In the genomic region with DNA sequence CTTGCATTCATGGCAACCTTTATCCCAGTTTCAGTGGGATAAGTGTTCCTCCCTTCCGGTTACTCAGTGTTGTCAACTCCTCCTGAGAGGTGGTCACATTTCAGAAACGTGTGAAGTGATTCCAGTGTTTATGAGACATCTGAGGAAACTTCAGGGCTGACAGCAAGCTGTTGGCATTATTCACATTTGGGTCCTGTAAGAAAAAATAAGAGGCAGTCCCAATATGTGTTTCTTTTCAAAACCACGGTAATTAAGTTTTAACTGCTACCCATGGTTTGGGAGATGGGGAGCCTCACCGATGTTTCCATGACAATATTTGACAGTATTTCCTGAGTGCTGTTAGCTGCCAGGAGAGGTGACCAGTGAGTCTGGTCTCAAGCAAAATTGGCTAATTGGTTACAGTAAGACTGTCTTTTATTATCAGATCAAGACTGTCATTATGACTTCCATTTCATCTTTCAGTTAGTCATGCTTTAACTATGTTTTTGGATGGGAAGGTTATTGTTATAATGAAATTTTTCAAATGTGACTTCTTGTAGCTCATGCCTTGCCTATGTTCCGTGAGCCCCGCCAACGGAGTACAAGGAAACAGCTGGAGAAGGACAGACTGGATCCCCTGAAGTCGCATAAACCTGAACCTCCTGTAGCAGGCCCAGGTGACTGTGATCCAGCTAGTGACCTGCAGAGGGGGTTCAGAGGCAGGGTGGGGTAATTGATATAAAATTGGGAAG, we compare ENCODE assay signal across 13 cellular contexts.
A peak's percentile ranks its signal among the peaks of the same experiment; 100 is the strongest.
DNase-seq lines count a peak whose midpoint lies in the region; ATAC-seq and TF ChIP-seq lines count a peak whose summit lies in the region.
"Had no signal": no experiment of that assay in that cellular context is flagged by ENCODE, and none has a peak within 500 bp of the region (broad histone marks: within the 10 kb centered on the region; RNA-seq: fewer than 3 reads in every experiment).

No MANE protein-coding gene starts in this region.

- TF ChIP-seq EP300 in stomach (IDR thresholded peaks at IDR 0.05) = no peak

- ATAC-seq in Right ventricle myocardium superior (ENCODE audit: poor library complexity) = no peak
- ATAC-seq: naive thymus-derived CD4-positive, alpha-beta T cell; stimulated activated naive CD8-positive, alpha-beta T cell treated with anti-CD3 and anti-CD28 coated beads, Interleukin-15, amount 100 ng/mL, for 72 hours had no signal

- no peak for TF ChIP-seq POLR2A in stomach (IDR thresholded peaks at IDR 0.05)

- H3K27ac ChIP-seq in stomach = no peak overlapping the region
- H3K27ac ChIP-seq: PC-9 had no signal

- WGBS in stomach, 5 donors = 90 to 95% (median 94%) methylated on average over 8 of the region's 8 CpGs

- peaks cover 9 to 56% (median 40%) of the 10 kb centered on the region in 4 donors for H3K36me3 ChIP-seq in stomach

- H3K4me3 ChIP-seq in AG10803 (ENCODE audit: low read length) = no peak overlapping the region
- no peak overlapping the region for H3K4me3 ChIP-seq in stomach
- H3K4me3 ChIP-seq: PC-9 had no signal

- TF ChIP-seq CTCF in AG10803 (conservative IDR thresholded peaks at IDR 0.05; ENCODE audit: low read length) (peak; percentile 13; the same call in 1 of the 2 replicates), stomach (IDR thresholded peaks at IDR 0.05) (no peak)

- DNase-seq in AG10803 (ENCODE audit: low read depth) = peak; percentile 76
- DNase-seq in HS-5 (ENCODE audit: low read depth) = peak; percentile 94
- DNase-seq in astrocyte of the hippocampus (ENCODE audit: low read depth, low spot score) = peak; percentile 37
- peak; percentile 23 for DNase-seq in kidney tubule cell (ENCODE audit: low spot score)
- no peak for DNase-seq in NCI-H2107 treated with DMSO at 0.1 percent for 48 hours (lab: John Stamatoyannopoulos, UW; ENCODE audit: unreplicated experiment)
- no peak for DNase-seq in T-helper 1 cell
- no peak for DNase-seq in Right ventricle myocardium superior
- no peak for DNase-seq in stomach
- DNase-seq: Calu3; naive thymus-derived CD4-positive, alpha-beta T cell; NCI-H774; PC-9; stimulated activated naive CD8-positive, alpha-beta T cell treated with anti-CD3 and anti-CD28 coated beads, Interleukin-15, amount 100 ng/mL, for 72 hours had no signal

- intact Hi-C loops in Right ventricle myocardium superior (cut with DNase I) (no loop called here), stomach (cut with DNase I; ENCODE audit: low total_unique reads) (no loop called here)

- H3K27me3 ChIP-seq in stomach = no peaks in the 10 kb centered on the region

- no peaks in the 10 kb centered on the region for H3K4me1 ChIP-seq in stomach

- H3K9me3 ChIP-seq in stomach = no peaks in the 10 kb centered on the region

Comparison
In these comparisons a context has a peak if more than half of its experiments do, and no peak if none do; other contexts are left out.
1. DNase-seq: peak in AG10803 (single experiment), HS-5 (single experiment), astrocyte of the hippocampus (single experiment) and kidney tubule cell (single experiment); none in NCI-H2107 treated with DMSO at 0.1 percent for 48 hours (single experiment), T-helper 1 cell (0 of 5), Right ventricle myocardium superior (single experiment) and stomach (single experiment).